1 cellular context compared by ENCODE assay signal in genomic region chr5:81989204-81989603, GRCh38.
TF ChIP-seq lines count a peak whose summit lies in the region.

No MANE protein-coding gene starts in this region.

TF ChIP-seq in GM23338, 12 proteins besides CTCF, POLR2A, EP300 and RAD21 (continued from another document):
- no peak for TF ChIP-seq ZNF462 (CRISPR knock-in tag; IDR thresholded peaks at IDR 0.05)
- TF ChIP-seq EZH2 (IDR thresholded peaks at IDR 0.05; ENCODE audit: low read depth, unreplicated experiment): no peak
- no peak for TF ChIP-seq REST (IDR thresholded peaks at IDR 0.05; ENCODE audit: unreplicated experiment)
- no peak for TF ChIP-seq CREB1 (CRISPR knock-in tag; IDR thresholded peaks at IDR 0.05; ENCODE audit: low read depth)
- TF ChIP-seq ZNF331 (CRISPR knock-in tag; IDR thresholded peaks at IDR 0.05; ENCODE audit: low read depth): no peak
